Comparison of ENCODE assay signal across 25 cellular contexts in the genomic region with DNA sequence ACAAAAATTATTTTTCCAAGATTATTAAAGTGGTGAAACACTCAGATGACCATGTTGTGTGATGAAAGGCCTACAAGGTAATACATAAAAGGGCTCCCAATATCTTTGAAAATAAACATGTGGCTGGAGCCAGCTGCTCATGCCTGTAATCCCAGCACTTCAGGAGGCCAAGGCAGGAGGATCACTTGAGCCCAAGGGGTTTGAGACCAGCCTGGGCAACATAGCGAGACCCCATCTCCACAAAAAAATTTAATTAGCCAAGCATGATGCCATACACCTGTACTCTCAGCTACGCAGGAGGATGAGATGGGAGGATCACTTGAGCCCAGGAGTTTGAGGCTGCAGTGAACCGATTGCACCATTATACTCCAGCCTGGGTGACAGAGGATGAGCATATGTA.
"Had no signal": no experiment of that assay in that cellular context is flagged by ENCODE, and none has a peak within 500 bp of the region (broad histone marks: within the 10 kb centered on the region; RNA-seq: fewer than 3 reads in every experiment).

No MANE protein-coding gene starts in this region.

- H3K27me3 ChIP-seq: colonic mucosa, foreskin keratinocyte, hepatocyte, neutrophil, spleen, suprapubic skin, thyroid gland had no signal

- FAIRE-seq: endothelial cell of umbilical vein, kidney, urothelium cell line had no signal

- H3K4me1 ChIP-seq: colonic mucosa, foreskin keratinocyte had no signal

- H2AFZ ChIP-seq: hepatocyte had no signal

- DNase-seq: colonic mucosa; effector CD4-positive, alpha-beta T cell; endodermal cell; erythroblast; foreskin keratinocyte; kidney; left cardiac atrium; left ventricle myocardium superior; mesendoderm; naive B cell; spleen; stimulated activated CD4-positive, alpha-beta T cell treated with anti-CD3 and anti-CD28 coated beads, Interleukin-15, amount 100 ng/mL, for 24 hours; stimulated activated CD4-positive, alpha-beta T cell treated with anti-CD3 and anti-CD28 coated beads, Interleukin-1b, Interleukin-23, amount 100 ng/mL, for 48 hours; stimulated activated CD4-positive, alpha-beta T cell treated with anti-CD3 and anti-CD28 coated beads, Interleukin-4, amount 100 ng/mL, for 24 hours; stimulated activated naive CD4-positive, alpha-beta T cell treated with Interleukin-2 at 50 U/mL for 16 hours; thyroid gland had no signal

- H3K4me2 ChIP-seq: hepatocyte had no signal

- H3K4me3 ChIP-seq: colonic mucosa, hepatocyte, lung, spleen, suprapubic skin, thyroid gland had no signal

- H3K9me3 Mint-ChIP-seq: endodermal cell, naive B cell, nephron, type B pancreatic cell had no signal

- ATAC-seq: foreskin keratinocyte, left cardiac atrium, left ventricle myocardium superior, sciatic nerve had no signal

- H3K4me3 Mint-ChIP-seq: endodermal cell, naive B cell, nephron, type B pancreatic cell had no signal

- H3K27me3 Mint-ChIP-seq: naive B cell, type B pancreatic cell had no signal

- H3K27ac ChIP-seq: colonic mucosa, foreskin keratinocyte, hepatocyte, neutrophil, spleen, suprapubic skin, thyroid gland had no signal

- H3K27ac Mint-ChIP-seq: endodermal cell, type B pancreatic cell had no signal

- H3K9me3 ChIP-seq: colonic mucosa, neutrophil, spleen, suprapubic skin, thyroid gland had no signal

- H3K36me3 ChIP-seq: colonic mucosa had no signal
